30 cellular contexts compared by ENCODE assay signal in genomic region chr4:35608205-35608604, GRCh38.
"Had no signal": no experiment of that assay in that cellular context is flagged by ENCODE, and none has a peak within 500 bp of the region (broad histone marks: within the 10 kb centered on the region; RNA-seq: fewer than 3 reads in every experiment).

No MANE protein-coding gene starts in this region.

- DNase-seq: activated B cell treated with CpG ODN at 0.5 μM for 24 hours; activated CD4-positive, alpha-beta memory T cell treated with anti-CD3 and anti-CD28 coated beads for 36 hours; activated CD4-positive, alpha-beta T cell treated with anti-CD3 and anti-CD28 coated beads for 4 hours; activated CD4-positive, alpha-beta T cell treated with anti-CD3 and anti-CD28 coated beads, Interleukin-2, amount 10 ng/mL, durations not matched to agents 24 days and 14 days; activated CD4-positive, alpha-beta T cell treated with anti-CD3 and anti-CD28 coated beads, Interleukin-2, amount 50 U/mL, for 1 hour; activated CD4-positive, alpha-beta T cell treated with anti-CD3 and anti-CD28 coated beads, Interleukin-2, amount 50 U/mL, for 4 hours; activated CD4-positive, CD25-positive, alpha-beta regulatory T cell treated with anti-CD3 and anti-CD28 coated beads, Interleukin-2, amount 50 U/mL, for 72 hours; activated CD8-positive, alpha-beta memory T cell treated with anti-CD3 and anti-CD28 coated beads, Interleukin-2, amount 50 U/mL, for 4 hours; activated CD8-positive, alpha-beta T cell treated with anti-CD3 and anti-CD28 coated beads for 36 hours; activated effector memory CD4-positive, alpha-beta T cell treated with anti-CD3 and anti-CD28 coated beads, Interleukin-2, amount 50 U/mL, for 16 hours; activated gamma-delta T cell treated with Interleukin-2 at 50 U/mL for 16 hours; activated naive CD4-positive, alpha-beta T cell; activated naive CD4-positive, alpha-beta T cell treated with anti-CD3 and anti-CD28 coated beads for 36 hours; activated naive CD4-positive, alpha-beta T cell treated with anti-CD3 and anti-CD28 coated beads, Interleukin-2, amount 50 U/mL, for 16 hours; activated naive CD8-positive, alpha-beta T cell treated with anti-CD3 and anti-CD28 coated beads for 36 hours; activated T-cell treated with anti-CD3 and anti-CD28 coated beads for 4 hours; activated T-cell treated with anti-CD3 and anti-CD28 coated beads, Interleukin-2, amount 50 U/mL, for 1 hour; activated T-cell treated with anti-CD3 and anti-CD28 coated beads, Interleukin-2, amount 50 U/mL, for 4 hours; activated T-cell treated with anti-CD3 and anti-CD28 coated beads, Interleukin-2, amount 50 U/mL, for 72 hours; adrenal gland; amniotic stem cell; aorta; body of pancreas; brain microvascular endothelial cell; central memory CD4-positive, alpha-beta T cell; T-helper 9 cell had no signal

- ATAC-seq: activated CD8-positive, alpha-beta T cell treated with anti-CD3 and anti-CD28 coated beads for 36 hours; activated naive CD4-positive, alpha-beta T cell treated with anti-CD3 and anti-CD28 coated beads, Interleukin-2, amount 50 U/mL, for 72 hours; activated T-cell treated with anti-CD3 and anti-CD28 coated beads, Interleukin-2, amount 50 U/mL, for 4 hours; activated T-cell treated with anti-CD3 and anti-CD28 coated beads, Interleukin-2, amount 50 U/mL, for 72 hours; activated T-helper 17 cell treated with anti-CD3 and anti-CD28 coated beads, Interleukin-2, amount 50 U/mL, for 72 hours; body of pancreas had no signal

- FAIRE-seq: astrocyte, TTC549 had no signal
